In the genomic region with DNA sequence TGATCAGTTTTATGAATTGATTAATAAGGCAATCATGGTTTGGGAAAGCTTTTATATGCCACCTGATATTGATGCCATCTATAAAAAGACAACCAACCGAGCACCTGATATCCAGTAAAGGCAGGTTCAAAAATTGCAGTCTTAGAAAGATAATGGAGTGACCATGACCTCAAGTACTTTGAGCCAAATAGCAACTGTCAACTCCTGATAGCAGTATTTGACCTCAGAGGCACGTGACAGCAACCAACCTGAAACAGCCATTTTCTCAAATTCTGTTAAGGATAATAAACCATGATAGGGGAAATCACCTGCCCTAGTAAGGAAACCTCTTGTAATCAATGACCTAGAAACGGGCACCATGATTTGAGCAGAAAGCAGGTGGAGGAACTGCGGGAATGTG, we compare ENCODE assay signal across 27 cellular contexts.
"Had no signal": no experiment of that assay in that cellular context is flagged by ENCODE, and none has a peak within 500 bp of the region (broad histone marks: within the 10 kb centered on the region; RNA-seq: fewer than 3 reads in every experiment).

No MANE protein-coding gene starts in this region.

- H3K4me3 ChIP-seq: colonic mucosa, coronary artery, dorsolateral prefrontal cortex, esophagus muscularis mucosa, esophagus squamous epithelium, gastrocnemius medialis, gastroesophageal sphincter, heart left ventricle, heart right ventricle, hepatocyte had no signal

- H3K4me1 ChIP-seq: foreskin keratinocyte, gastrocnemius medialis had no signal

- H3K36me3 ChIP-seq: colonic mucosa, esophagus muscularis mucosa, esophagus squamous epithelium, gastrocnemius medialis, gastroesophageal sphincter, heart left ventricle, heart right ventricle had no signal

- DNase-seq: colonic mucosa; cortex of kidney; dermis blood vessel endothelial cell; dorsolateral prefrontal cortex; effector CD4-positive, alpha-beta T cell; effector CD8-positive, alpha-beta T cell; effector memory CD4-positive, alpha-beta T cell; effector memory CD8-positive, alpha-beta T cell; endodermal cell; erythroblast; esophagus squamous epithelium; foreskin fibroblast; foreskin keratinocyte; foreskin melanocyte; gastrocnemius medialis; glutamatergic neuron; head of caudate nucleus; heart left ventricle; heart right ventricle had no signal

- FAIRE-seq: endometrium, frontal cortex had no signal

- H2AFZ ChIP-seq: hepatocyte had no signal

- H3K27me3 ChIP-seq: colonic mucosa, hepatocyte had no signal

- H3K79me2 ChIP-seq: hepatocyte had no signal

- H3K27ac ChIP-seq: colonic mucosa, coronary artery, dorsolateral prefrontal cortex, epithelial cell of prostate, esophagus muscularis mucosa, esophagus squamous epithelium, foreskin keratinocyte, gastrocnemius medialis, gastroesophageal sphincter, heart left ventricle, heart right ventricle, hepatocyte had no signal

- ATAC-seq: effector memory CD8-positive, alpha-beta T cell; esophagus mucosa; foreskin keratinocyte; gastrocnemius medialis; gastroesophageal sphincter; heart left ventricle; heart right ventricle had no signal

- H3K4me2 ChIP-seq: hepatocyte had no signal

- H3K9me3 ChIP-seq: colonic mucosa, esophagus muscularis mucosa, esophagus squamous epithelium, gastrocnemius medialis, gastroesophageal sphincter, heart left ventricle, heart right ventricle had no signal
